Comparison of ENCODE assay signal across 15 cellular contexts in the genomic region with DNA sequence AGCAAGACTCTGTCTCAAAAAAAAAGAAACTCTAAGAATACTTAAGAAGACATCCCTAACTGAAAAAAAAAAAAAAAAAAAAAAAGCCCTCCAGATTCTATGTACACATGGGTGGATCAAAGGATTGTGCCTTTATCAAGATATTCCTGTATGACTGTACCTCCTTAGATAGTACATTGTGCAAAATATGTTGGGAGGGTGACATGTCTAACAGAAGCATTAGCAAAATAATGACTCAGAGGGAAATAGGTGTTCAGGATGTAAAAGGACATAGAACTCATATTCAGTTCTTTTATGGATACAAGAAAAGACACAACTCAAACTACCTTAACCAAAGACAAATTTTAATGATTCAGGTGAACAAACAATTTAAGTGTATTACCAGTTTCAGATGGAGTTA.
DNase-seq lines count a peak whose midpoint lies in the region; ATAC-seq, FAIRE-seq and TF ChIP-seq lines count a peak whose summit lies in the region.
"Had no signal": no experiment of that assay in that cellular context is flagged by ENCODE, and none has a peak within 500 bp of the region (broad histone marks: within the 10 kb centered on the region; RNA-seq: fewer than 3 reads in every experiment).

No MANE protein-coding gene starts in this region.

- peak; percentile 35 for DNase-seq in M059J (ENCODE audit: low read depth)
- no peak for DNase-seq in RWPE2 (ENCODE audit: low spot score)
- DNase-seq in fibroblast of the aortic adventitia (ENCODE audit: low read depth), result peak; percentile 22
- DNase-seq in small intestine, result peak; percentile 17
- no peak for DNase-seq in H7
- no peak for DNase-seq in stimulated activated CD4-positive, alpha-beta T cell treated with anti-CD3 and anti-CD28 coated beads, Interleukin-1b, Interleukin-23, amount 100 ng/mL, for 48 hours
- DNase-seq in stimulated activated CD4-positive, alpha-beta T cell treated with anti-CD3 and anti-CD28 coated beads, Interleukin-4, amount 100 ng/mL, for 24 hours, result no peak
- DNase-seq: 8988T; CD4-positive, alpha-beta memory T cell; DMS79 treated with DMSO at 0.1 percent for 48 hours; GF-D8; HCEC 1CT had no signal

- TF ChIP-seq CTCF in RWPE2 (IDR thresholded peaks at IDR 0.05; ENCODE audit: poor library complexity, severe bottlenecking) (no peak), fibroblast of the aortic adventitia (IDR thresholded peaks at IDR 0.05; ENCODE audit: insufficient read depth, low read length) (no peak)

- H3K27me3 ChIP-seq in RWPE2 (ENCODE audit: insufficient read depth, poor library complexity, severe bottlenecking) (no peaks in the 10 kb centered on the region), small intestine (ENCODE audit: control insufficient read depth in 2 of 2, insufficient read depth in 2 of 2, low read length in 2 of 2) (no peaks in the 10 kb centered on the region), H7 (ENCODE audit: control insufficient read depth, insufficient read depth, low read length) (no peaks in the 10 kb centered on the region)
- H3K27me3 ChIP-seq: BLaER1 had no signal

- H3K27ac ChIP-seq in RWPE2 (ENCODE audit: poor library complexity, severe bottlenecking), result no peak overlapping the region
- H3K27ac ChIP-seq in small intestine (ENCODE audit: low read depth in 1 of 2, low read length in 1 of 2), result no peak overlapping the region
- H3K27ac ChIP-seq: BLaER1, HL-60 had no signal

- FAIRE-seq in small intestine (lab: Jason Lieb, UNC), result no peak
- FAIRE-seq: H1 had no signal

- H3K4me3 ChIP-seq in RWPE2 (ENCODE audit: severe bottlenecking) (no peak overlapping the region), fibroblast of the aortic adventitia (ENCODE audit: low read depth, low read length) (no peak overlapping the region), small intestine (ENCODE audit: low read depth in 1 of 2, low read length in 2 of 2) (no peak overlapping the region), H7 (ENCODE audit: insufficient read depth, low read depth, low read length) (no peak overlapping the region)
- H3K4me3 ChIP-seq: BLaER1 had no signal

- H3K4me1 ChIP-seq in RWPE2 (ENCODE audit: insufficient read depth, poor library complexity, severe bottlenecking) (no peaks in the 10 kb centered on the region), small intestine (ENCODE audit: control insufficient read depth in 2 of 2, insufficient read depth in 1 of 2, low read depth in 1 of 2, low read length in 1 of 2) (peaks cover 0 to 3% of the 10 kb centered on the region in 2 donors)
- H3K4me1 ChIP-seq: BLaER1 had no signal

- H3K9me3 ChIP-seq in RWPE2 (ENCODE audit: severe bottlenecking) (no peaks in the 10 kb centered on the region), small intestine (ENCODE audit: control insufficient read depth, low read depth) (peaks cover 2% of the 10 kb centered on the region)

- 0 out of 3 replicates have a peak, but pooled peaks have one; percentile 31 for ATAC-seq in RWPE2 (ENCODE audit: low read depth)

- H3K36me3 ChIP-seq in RWPE2 (ENCODE audit: low read depth) (no peaks in the 10 kb centered on the region), small intestine (ENCODE audit: control insufficient read depth in 2 of 2, insufficient read depth in 2 of 2, low read length in 2 of 2) (no peaks in the 10 kb centered on the region), H7 (replicated peaks; ENCODE audit: control insufficient read depth, insufficient read depth, low read length) (no peaks in the 10 kb centered on the region)
- H3K36me3 ChIP-seq: BLaER1 had no signal

Comparison
In these comparisons a context has a peak if more than half of its experiments do, and no peak if none do; other contexts are left out.
1. DNase-seq: peak in M059J (single experiment), fibroblast of the aortic adventitia (single experiment) and small intestine (single experiment); none in RWPE2 (single experiment), H7 (single experiment), stimulated activated CD4-positive, alpha-beta T cell treated with anti-CD3 and anti-CD28 coated beads, Interleukin-1b, Interleukin-23, amount 100 ng/mL, for 48 hours (single experiment) and stimulated activated CD4-positive, alpha-beta T cell treated with anti-CD3 and anti-CD28 coated beads, Interleukin-4, amount 100 ng/mL, for 24 hours (single experiment).